Comparison of ENCODE assay signal across 18 cellular contexts in genomic region chr12:3102721-3103410, GRCh38. TPM values are rescaled to one million over a fixed set of nuclear protein-coding genes. Genes with fewer than 3 reads are reported as not detected.
DNase-seq lines count a peak whose midpoint lies in the region; ATAC-seq and TF ChIP-seq lines count a peak whose summit lies in the region.
"Had no signal": no experiment of that assay in that cellular context is flagged by ENCODE, and none has a peak within 500 bp of the region (broad histone marks: within the 10 kb centered on the region; RNA-seq: fewer than 3 reads in every experiment).

No MANE protein-coding gene starts in this region.

- peaks cover 73% of the 10 kb centered on the region for H3K4me1 Mint-ChIP-seq in endothelial cell (ENCODE audit: unreplicated experiment)
- peaks cover 72% of the 10 kb centered on the region for H3K4me1 Mint-ChIP-seq in nephron
- H3K4me1 Mint-ChIP-seq in activated T-cell treated with anti-CD3 and anti-CD28 coated beads, Interleukin-2, amount 50 U/mL, for 4 hours (ENCODE audit: low read depth) = peaks cover 7% of the 10 kb centered on the region

- H3K27me3 Mint-ChIP-seq in endothelial cell (ENCODE audit: unreplicated experiment) = peaks cover 12% of the 10 kb centered on the region
- peaks cover 3% of the 10 kb centered on the region for H3K27me3 Mint-ChIP-seq in nephron (ENCODE audit: low read depth)
- peaks cover 5% of the 10 kb centered on the region for H3K27me3 Mint-ChIP-seq in activated T-cell treated with anti-CD3 and anti-CD28 coated beads, Interleukin-2, amount 50 U/mL, for 4 hours (ENCODE audit: low read depth)

- ATAC-seq in GM18909 (IDR thresholded peaks at IDR 0.05; ENCODE audit: poor library complexity, unreplicated experiment) = no peak
- ATAC-seq in activated T-cell treated with anti-CD3 and anti-CD28 coated beads, Interleukin-2, amount 50 U/mL, for 4 hours = no peak
- ATAC-seq: effector memory CD8-positive, alpha-beta T cell had no signal

- H3K4me3 ChIP-seq in adrenal gland = no peak overlapping the region
- no peak overlapping the region for H3K4me3 ChIP-seq in tibial nerve
- H3K4me3 ChIP-seq: SJSA1 had no signal

- TF ChIP-seq POLR2A in adrenal gland (IDR thresholded peaks at IDR 0.05) = no peak
- no peak for TF ChIP-seq POLR2A in tibial nerve (IDR thresholded peaks at IDR 0.05)

- H3K36me3 Mint-ChIP-seq in endothelial cell (ENCODE audit: low read depth, unreplicated experiment) (peaks cover 25% of the 10 kb centered on the region), nephron (ENCODE audit: low read depth) (peaks cover 23% of the 10 kb centered on the region)
- H3K36me3 Mint-ChIP-seq in activated T-cell treated with anti-CD3 and anti-CD28 coated beads, Interleukin-2, amount 50 U/mL, for 4 hours (ENCODE audit: insufficient read depth) = peaks cover 4% of the 10 kb centered on the region

- H3K9me3 Mint-ChIP-seq in endothelial cell (ENCODE audit: unreplicated experiment) = no peaks in the 10 kb centered on the region
- peaks cover 12% of the 10 kb centered on the region for H3K9me3 Mint-ChIP-seq in nephron
- peaks cover 17% of the 10 kb centered on the region for H3K9me3 Mint-ChIP-seq in activated T-cell treated with anti-CD3 and anti-CD28 coated beads, Interleukin-2, amount 50 U/mL, for 4 hours

- H3K4me3 Mint-ChIP-seq in endothelial cell (ENCODE audit: unreplicated experiment) (peak overlapping the region; percentile 10), nephron (peak overlapping the region in 1 of 3 experiments; percentile 31)
- H3K4me3 Mint-ChIP-seq in activated T-cell treated with anti-CD3 and anti-CD28 coated beads, Interleukin-2, amount 50 U/mL, for 4 hours = no peak overlapping the region
- H3K4me3 Mint-ChIP-seq: activated B cell treated with CpG ODN at 0.5 μM for 24 hours; activated CD4-positive, alpha-beta memory T cell treated with anti-CD3 and anti-CD28 coated beads for 36 hours; effector memory CD8-positive, alpha-beta T cell had no signal

- intact Hi-C loops in adrenal gland (cut with DNase I) = no loop called here

- DNase-seq in adrenal gland = peak in 2 of 7 donors; percentile 26 to 28
- DNase-seq in endothelial cell (ENCODE audit: low spot score) = no peak
- DNase-seq in tibial nerve (ENCODE audit: low spot score in 2 of 2) = peak in 1 of 2 donors; percentile 6
- DNase-seq in islet precursor cell = no peak
- no peak for DNase-seq in activated T-cell treated with anti-CD3 and anti-CD28 coated beads, Interleukin-2, amount 50 U/mL, for 4 hours
- DNase-seq: activated B cell treated with CpG ODN at 0.5 μM for 24 hours; activated CD4-positive, alpha-beta memory T cell treated with anti-CD3 and anti-CD28 coated beads for 36 hours; activated naive CD4-positive, alpha-beta T cell; amygdala; effector memory CD8-positive, alpha-beta T cell; KBM-7; NCI-H187; NCI-H2227 treated with DMSO at 0.1 percent for 48 hours; stimulated activated CD4-positive, alpha-beta T cell treated with anti-CD3 and anti-CD28 coated beads, Interleukin-15, amount 100 ng/mL, for 24 hours had no signal

- WGBS in adrenal gland, 4 donors = 56 to 65% (median 59%) methylated on average over 9 of the region's 9 CpGs
- WGBS in tibial nerve, 2 donors = 64 to 65% methylated on average over 9 of the region's 9 CpGs

- H3K27me3 ChIP-seq in adrenal gland = no peaks in the 10 kb centered on the region
- H3K27me3 ChIP-seq in tibial nerve = no peaks in the 10 kb centered on the region
- H3K27me3 ChIP-seq: SJSA1 had no signal

- H3K27ac ChIP-seq in adrenal gland (peak overlapping the region in 3 of 5 donors; percentile 38 to 80 (median 52)), tibial nerve (peak overlapping the region in 2 of 4 donors; percentile 23 to 58)
- H3K27ac ChIP-seq: SJSA1 had no signal

- peaks cover 8 to 44% of the 10 kb centered on the region in 2 donors for H3K4me1 ChIP-seq in adrenal gland (replicated peaks in 1 of 2)
- peaks cover 0 to 63% (median 17%) of the 10 kb centered on the region in 4 donors for H3K4me1 ChIP-seq in tibial nerve

- H3K27ac Mint-ChIP-seq in endothelial cell (ENCODE audit: unreplicated experiment) (no peak overlapping the region), nephron (peak overlapping the region; percentile 69 to 93 (median 69))
- H3K27ac Mint-ChIP-seq: activated B cell treated with CpG ODN at 0.5 μM for 24 hours; activated CD4-positive, alpha-beta memory T cell treated with anti-CD3 and anti-CD28 coated beads for 36 hours; effector memory CD8-positive, alpha-beta T cell had no signal

- TF ChIP-seq CTCF in adrenal gland (IDR thresholded peaks at IDR 0.05) (no peak), endothelial cell (IDR thresholded peaks at IDR 0.05; ENCODE audit: unreplicated experiment) (no peak), nephron (IDR thresholded peaks at IDR 0.05; ENCODE audit: unreplicated experiment in 3 of 3) (no peak), tibial nerve (IDR thresholded peaks at IDR 0.05) (no peak)

- H3K9me3 ChIP-seq in adrenal gland (replicated peaks in 1 of 3) = no peaks in the 10 kb centered on the region
- peaks cover 0 to 14% (median 0%) of the 10 kb centered on the region in 4 donors for H3K9me3 ChIP-seq in tibial nerve
- H3K9me3 ChIP-seq: SJSA1 had no signal

- peak; percentile 21 to 24 for TF ChIP-seq EP300 in tibial nerve (IDR thresholded peaks at IDR 0.05)

- H3K36me3 ChIP-seq in adrenal gland (replicated peaks in 1 of 2) (no peaks in the 10 kb centered on the region), tibial nerve (no peaks in the 10 kb centered on the region)
- H3K36me3 ChIP-seq: SJSA1 had no signal

RNA-seq across cellular contexts. Expression of gene TSPAN9, which starts 25.7 kb away (rescaled TPM):
- total RNA-seq in adrenal gland (10 to 100 TPM; 15.3 to 31.4 (median 27.3) TPM), endothelial cell (ENCODE audit: unreplicated experiment) (116 TPM), tibial nerve (10 to 100 TPM; 15.7 to 32.6 (median 26.2) TPM)
- polyA plus RNA-seq in adrenal gland = 10 to 100 TPM; 12.4 to 18.1 (median 16.5) TPM
- total RNA-seq in activated T-cell treated with anti-CD3 and anti-CD28 coated beads, Interleukin-2, amount 50 U/mL, for 4 hours = 1 to 10 TPM in 1 of 3 donors, under 1 TPM in 2; 0.68 to 1.4 (median 0.95) TPM
- total RNA-seq: T-helper 2 cell treated with Interferon-gamma antibody and Interleukin-4, amounts not matched to agents 100 ng/mL and 5 ng/mL, for 36 hours had no signal

Comparison
In these comparisons a context has a peak if more than half of its experiments do, and no peak if none do; other contexts are left out.
1. RNA of gene TSPAN9, which starts 25.7 kb away (total RNA-seq): 116 TPM in endothelial cell (single experiment), 15.7 to 32.6 TPM in tibial nerve and 15.3 to 31.4 TPM in adrenal gland; 0.68 to 1.4 TPM in activated T-cell treated with anti-CD3 and anti-CD28 coated beads, Interleukin-2, amount 50 U/mL, for 4 hours; every median in the first group is over 4 times any median in the second.